In genomic region chr1:174153085-174153824, GRCh38 we compare ENCODE assay signal across 10 cellular contexts. TPM values are rescaled to one million over a fixed set of nuclear protein-coding genes. Genes with fewer than 3 reads are reported as not detected.
A peak's percentile ranks its signal among the peaks of the same experiment; 100 is the strongest.
DNase-seq lines count a peak whose midpoint lies in the region; ATAC-seq and TF ChIP-seq lines count a peak whose summit lies in the region.
"Had no signal": no experiment of that assay in that cellular context is flagged by ENCODE, and none has a peak within 500 bp of the region (broad histone marks: within the 10 kb centered on the region; RNA-seq: fewer than 3 reads in every experiment).

No MANE protein-coding gene starts in this region.

- peak overlapping the region; percentile 49 for H2AFZ ChIP-seq in OCI-LY7 (ENCODE audit: low read length)

- no peaks in the 10 kb centered on the region for H3K9me2 ChIP-seq in DOHH2 (replicated peaks; ENCODE audit: control insufficient read depth, low read length)
- no peaks in the 10 kb centered on the region for H3K9me2 ChIP-seq in OCI-LY7 (ENCODE audit: insufficient read depth, low read length)

- H3K4me3 ChIP-seq in DOHH2 (ENCODE audit: low read length), result no peak overlapping the region
- no peak overlapping the region for H3K4me3 ChIP-seq in OCI-LY7 (ENCODE audit: low read depth, low read length, poor library complexity, severe bottlenecking)
- no peak overlapping the region for H3K4me3 ChIP-seq in epithelial cell of esophagus (ENCODE audit: low read length)
- no peak overlapping the region for H3K4me3 ChIP-seq in MG63
- H3K4me3 ChIP-seq in body of pancreas, result no peak overlapping the region

- BruUV-seq in OCI-LY7 (replicated peaks; lab: Mats Ljungman, UMichigan), result no TSS peak

- TF ChIP-seq POLR2A in body of pancreas (IDR thresholded peaks at IDR 0.05), result no peak

- CTCF ChIA-PET in OCI-LY7 (lab: Charles Lee; ENCODE audit: unreplicated experiment), result no interaction called here

- H3K4me2 ChIP-seq in DOHH2 (ENCODE audit: low read length) (peak overlapping the region; percentile 17; the same call in 1 of the 2 replicates), OCI-LY7 (ENCODE audit: low read length) (peak overlapping the region; percentile 18)

- peaks cover 32% of the 10 kb centered on the region for H3K4me1 ChIP-seq in DOHH2 (ENCODE audit: control insufficient read depth, low read length)
- H3K4me1 ChIP-seq in OCI-LY7 (ENCODE audit: insufficient read depth, low read length, poor library complexity, severe bottlenecking), result peaks cover 35% of the 10 kb centered on the region
- H3K4me1 ChIP-seq in body of pancreas, result peaks cover 1% of the 10 kb centered on the region

- H3K9me3 ChIP-seq in DOHH2 (ENCODE audit: control insufficient read depth, insufficient read depth, low read length) (no peaks in the 10 kb centered on the region), OCI-LY7 (ENCODE audit: low read length) (no peaks in the 10 kb centered on the region), MG63 (no peaks in the 10 kb centered on the region), body of pancreas (no peaks in the 10 kb centered on the region)

- DNase-seq in OCI-LY7 (ENCODE audit: low spot score) (peak; percentile 37), epithelial cell of esophagus (ENCODE audit: low read depth) (peak; percentile 91), HCEC 1CT (no peak), SIG-M5 (lab: John Stamatoyannopoulos, UW) (no peak), MG63 (no peak), body of pancreas (no peak)
- DNase-seq: activated CD4-positive, alpha-beta T cell treated with anti-CD3 and anti-CD28 coated beads, Interleukin-2, amount 50 U/mL, for 48 hours; NCI-H82 had no signal

- TF ChIP-seq CTCF in DOHH2 (IDR thresholded peaks at IDR 0.05; ENCODE audit: low read depth, low read length, poor library complexity, severe bottlenecking) (no peak), OCI-LY7 (conservative IDR thresholded peaks at IDR 0.05; ENCODE audit: low read length) (no peak), epithelial cell of esophagus (IDR thresholded peaks at IDR 0.05; ENCODE audit: insufficient read depth, low read depth, low read length, missing control alignments) (no peak), body of pancreas (IDR thresholded peaks at IDR 0.05) (no peak)

- intact Hi-C loops in OCI-LY7 (cut with micrococcal nuclease; ENCODE audit: unreplicated experiment) (no loop called here), body of pancreas (cut with DNase I) (no loop called here)

- H3K27ac ChIP-seq in DOHH2 (ENCODE audit: low read depth, low read length) (no peak overlapping the region), OCI-LY7 (ENCODE audit: low read depth, low read length, poor library complexity, severe bottlenecking) (no peak overlapping the region), body of pancreas (no peak overlapping the region)

- WGBS in body of pancreas, 2 donors, result 60 to 74% methylated on average over 5 of the region's 5 CpGs

- peaks cover 12% of the 10 kb centered on the region for H3F3A ChIP-seq in DOHH2 (ENCODE audit: control insufficient read depth, insufficient read depth)

- H3K27me3 ChIP-seq in DOHH2 (ENCODE audit: control insufficient read depth, low read length), result no peaks in the 10 kb centered on the region
- H3K27me3 ChIP-seq in MG63, result no peaks in the 10 kb centered on the region
- no peaks in the 10 kb centered on the region for H3K27me3 ChIP-seq in body of pancreas

- POLR2A ChIA-PET in OCI-LY7 (lab: Charles Lee), result interaction anchor here (0.7 to 2.6 kb wide), 12 partner anchors 11 to 724 kb away, joined by 3 to 8 read pairs (median 4); no protein-coding TSS in a partner anchor

- H3K36me3 ChIP-seq in DOHH2 (ENCODE audit: control insufficient read depth, low read length) (no peaks in the 10 kb centered on the region), OCI-LY7 (ENCODE audit: insufficient read depth, low read length) (no peaks in the 10 kb centered on the region), MG63 (no peaks in the 10 kb centered on the region), body of pancreas (replicated peaks in 1 of 2; ENCODE audit: insufficient read depth in 1 of 2, low read depth in 2 of 2) (no peaks in the 10 kb centered on the region)

- ATAC-seq in GM19452 (IDR thresholded peaks at IDR 0.05; ENCODE audit: unreplicated experiment) (peak; percentile 42), body of pancreas (no peak)

- H3K79me2 ChIP-seq in DOHH2 (ENCODE audit: control insufficient read depth, low read length) (peaks cover 2% of the 10 kb centered on the region), OCI-LY7 (ENCODE audit: insufficient read depth, low read depth, low read length) (no peaks in the 10 kb centered on the region)

- H4K20me1 ChIP-seq in DOHH2 (ENCODE audit: control insufficient read depth, insufficient read depth, low read depth, low read length), result no peaks in the 10 kb centered on the region
- H4K20me1 ChIP-seq in OCI-LY7 (ENCODE audit: insufficient read depth, low read length), result no peaks in the 10 kb centered on the region

RNA-seq across cellular contexts. Expression of gene RABGAP1L, which starts 6.1 kb away (rescaled TPM):
- total RNA-seq in OCI-LY7 (2014; rRNA removed; shearing (Covaris generic)), result 98.1 and 142 TPM in 2 replicates
- total RNA-seq in OCI-LY7 (2022) (158 and 175 TPM in 2 replicates), body of pancreas (100 to 1,000 TPM in 1 of 2 donors, 10 to 100 TPM in 1; 51.4 to 124 TPM)
- 8.9 and 14.8 TPM in 2 replicates for total RNA-seq in MG63 (2014; rRNA removed; shearing (Covaris generic); ENCODE audit: low replicate concordance)

Comparison
In these comparisons a context has a peak if more than half of its experiments do, and no peak if none do; other contexts are left out.
1. DNase-seq: peak in OCI-LY7 (single experiment) and epithelial cell of esophagus (single experiment); none in HCEC 1CT (single experiment), SIG-M5 (single experiment), MG63 (single experiment) and body of pancreas (0 of 4).